ENCODE assay signal across 18 cellular contexts in genomic region chr1:92066321-92066720, GRCh38. TPM values are rescaled to one million over a fixed set of nuclear protein-coding genes. Genes with fewer than 3 reads are reported as not detected.
DNase-seq lines count a peak whose midpoint lies in the region; ATAC-seq, FAIRE-seq and TF ChIP-seq lines count a peak whose summit lies in the region.
"Had no signal": no experiment of that assay in that cellular context is flagged by ENCODE, and none has a peak within 500 bp of the region (broad histone marks: within the 10 kb centered on the region; RNA-seq: fewer than 3 reads in every experiment).

No MANE protein-coding gene starts in this region.

- no peak overlapping the region for H4K91ac ChIP-seq in H1 (replicated peaks; ENCODE audit: insufficient read length, low read length)

- peaks cover 2% of the 10 kb centered on the region for H3K27me3 Mint-ChIP-seq in GM23338 (ENCODE audit: insufficient read depth, low read depth, poor library complexity)
- H3K27me3 Mint-ChIP-seq: CD4-positive, alpha-beta T cell had no signal

- TF ChIP-seq CTCF in GM23338 (conservative IDR thresholded peaks at IDR 0.05; ENCODE audit: low read depth in 2 of 2) = no peak
- TF ChIP-seq CTCF in LNCaP clone FGC (IDR thresholded peaks at IDR 0.05; ENCODE audit: control insufficient read depth, extremely low read depth, insufficient read depth) = no peak
- no peak for TF ChIP-seq CTCF in H1 (IDR thresholded peaks at IDR 0.05; ENCODE audit: control extremely low read depth in 1 of 3, insufficient read depth in 1 of 3, low read depth in 1 of 3, low read length in 3 of 3)
- TF ChIP-seq CTCF in thyroid gland (IDR thresholded peaks at IDR 0.05) = no peak
- no peak for TF ChIP-seq CTCF in omental fat pad (IDR thresholded peaks at IDR 0.05)
- no peak for TF ChIP-seq CTCF in right atrium auricular region (IDR thresholded peaks at IDR 0.05)

- H2BK120ac ChIP-seq in H1 (replicated peaks; ENCODE audit: low read depth, low read length) = no peak overlapping the region

- H3K79me1 ChIP-seq in H1 (ENCODE audit: low read depth, low read length) = no peaks in the 10 kb centered on the region

- ATAC-seq in GM23338 (no peak), GM19463 (IDR thresholded peaks at IDR 0.05; ENCODE audit: unreplicated experiment) (no peak), omental fat pad (ENCODE audit: low FRiP score) (no peak)

- no peak overlapping the region for H2BK5ac ChIP-seq in H1 (ENCODE audit: low read depth, low read length)

- intact Hi-C loops in thyroid gland (cut with DNase I) = no loop called here

- TF ChIP-seq POLR2A in H1 (IDR thresholded peaks at IDR 0.05; ENCODE audit: control extremely low read depth in 1 of 2, low read depth in 2 of 2, low read length in 2 of 2) (no peak), thyroid gland (IDR thresholded peaks at IDR 0.05) (no peak)

- no peaks in the 10 kb centered on the region for H3F3A ChIP-seq in GM23338 (replicated peaks; ENCODE audit: low read depth)

- no peak for TF ChIP-seq RAD21 in H1 (IDR thresholded peaks at IDR 0.05 in 1 of 2, conservative IDR thresholded peaks at IDR 0.05 in 1 of 2; ENCODE audit: low read depth in 2 of 2, low read length in 2 of 2)

- peaks cover 5% of the 10 kb centered on the region; the same call in 2 of the 3 replicates for H3K4me1 Mint-ChIP-seq in GM23338

- WGBS in H1 (ENCODE audit: extremely low coverage in 1 of 2, insufficient coverage in 1 of 2, insufficient read length in 1 of 2, insufficient replicate concordance in 2 of 2, low coverage in 1 of 2, low lambda C conversion rate in 2 of 2, missing lambda C conversion rate in 1 of 2), 2 experiments = 97% methylated on average over 8 of the region's 8 CpGs; no CpG with 5 or more reads in 1 of the 2 experiments
- WGBS in thyroid gland, 2 donors = 62 to 64% methylated on average over 8 of the region's 8 CpGs

- H3K36me3 ChIP-seq in GM23338 (ENCODE audit: insufficient read depth) (no peaks in the 10 kb centered on the region), H1 (ENCODE audit: control insufficient read depth in 2 of 4, insufficient read depth in 4 of 4, low read length in 3 of 4) (no peaks in the 10 kb centered on the region), thyroid gland (no peaks in the 10 kb centered on the region), right atrium auricular region (no peaks in the 10 kb centered on the region)
- H3K36me3 ChIP-seq: BE2C had no signal

- H3K9me3 Mint-ChIP-seq in GM23338 = no peaks in the 10 kb centered on the region
- H3K9me3 Mint-ChIP-seq: CD4-positive, alpha-beta T cell had no signal

- no peaks in the 10 kb centered on the region for H3K27me3 ChIP-seq in GM23338 (ENCODE audit: insufficient read depth)
- H3K27me3 ChIP-seq in H1 (replicated peaks in 1 of 4; ENCODE audit: control insufficient read depth in 3 of 4, extremely low read depth in 1 of 4, insufficient read depth in 3 of 4, low read length in 3 of 4) = no peaks in the 10 kb centered on the region
- H3K27me3 ChIP-seq in thyroid gland = no peaks in the 10 kb centered on the region
- no peaks in the 10 kb centered on the region for H3K27me3 ChIP-seq in right atrium auricular region
- H3K27me3 ChIP-seq: BE2C had no signal

- H3K23ac ChIP-seq in H1 (ENCODE audit: insufficient read length) = no peak overlapping the region

- no peak overlapping the region for H3K56ac ChIP-seq in H1 (replicated peaks; ENCODE audit: insufficient read length, low read depth, low read length)

- POLR2A ChIA-PET in H1 (lab: Charles Lee; ENCODE audit: partially characterized antibody) = no interaction called here

- no peak overlapping the region for H3K4me3 ChIP-seq in GM23338
- no peak overlapping the region for H3K4me3 ChIP-seq in LNCaP clone FGC (ENCODE audit: low read depth, low read length)
- H3K4me3 ChIP-seq in H1 (ENCODE audit: extremely low read depth in 1 of 4, insufficient read depth in 2 of 4, low read depth in 3 of 4, low read length in 4 of 4) = no peak overlapping the region
- H3K4me3 ChIP-seq in thyroid gland (replicated peaks in 1 of 3) = no peak overlapping the region
- H3K4me3 ChIP-seq in right atrium auricular region = no peak overlapping the region

- no peak overlapping the region for H3K14ac ChIP-seq in H1 (ENCODE audit: insufficient read length)

- H3K4me3 Mint-ChIP-seq in GM23338 = no peak overlapping the region
- H3K4me3 Mint-ChIP-seq: CD4-positive, alpha-beta T cell had no signal

- H3K79me2 ChIP-seq in GM23338 (replicated peaks; ENCODE audit: insufficient read depth) (no peaks in the 10 kb centered on the region), H1 (ENCODE audit: control insufficient read depth in 1 of 2, insufficient read depth in 2 of 2, low read length in 2 of 2) (no peaks in the 10 kb centered on the region)

- H2AFZ ChIP-seq in GM23338 (peak overlapping the region; percentile 80), H1 (ENCODE audit: low read length) (peak overlapping the region; percentile 48; the same call in 1 of the 2 replicates)

- FAIRE-seq in H1 (lab: Jason Lieb, UNC) = no peak
- FAIRE-seq: A204.1, D721Med, H54 had no signal

- no peak for DNase-seq in GM23338 (ENCODE audit: low spot score)
- peak; percentile 56 for DNase-seq in LNCaP clone FGC (ENCODE audit: low read depth)
- DNase-seq in H1 (ENCODE audit: low read depth in 1 of 2, low spot score in 2 of 2) = no peak
- peak; percentile 51 to 65 for DNase-seq in thyroid gland
- no peak for DNase-seq in omental fat pad (ENCODE audit: low spot score)
- no peak for DNase-seq in right atrium auricular region (ENCODE audit: low spot score)
- DNase-seq: ACHN; BE2C; C1 segment of cervical spinal cord; Caco-2; CD4-positive, alpha-beta T cell; DMS79 treated with DMSO at 0.1 percent for 48 hours; GF-D8; HCEC 1CT had no signal

- H3K9me3 ChIP-seq in H1 (ENCODE audit: insufficient read depth in 2 of 2, low read depth in 1 of 2, low read length in 1 of 2) = no peaks in the 10 kb centered on the region
- no peaks in the 10 kb centered on the region for H3K9me3 ChIP-seq in thyroid gland
- H3K9me3 ChIP-seq in right atrium auricular region = no peaks in the 10 kb centered on the region
- H3K9me3 ChIP-seq: BE2C, Caco-2 had no signal

- no peak for TF ChIP-seq EP300 in H1 (IDR thresholded peaks at IDR 0.05; ENCODE audit: borderline replicate concordance in 1 of 2, low read depth in 2 of 2, low read length in 2 of 2)

- no peak overlapping the region for H4K5ac ChIP-seq in H1 (ENCODE audit: insufficient read length, low read depth, low read length)

- H2BK15ac ChIP-seq in H1 (ENCODE audit: low read length) = no peak overlapping the region

- no peaks in the 10 kb centered on the region for H4K20me1 ChIP-seq in GM23338 (replicated peaks; ENCODE audit: insufficient read depth)
- H4K20me1 ChIP-seq in H1 (replicated peaks in 1 of 2; ENCODE audit: control insufficient read depth in 1 of 2, insufficient read depth in 2 of 2, low read length in 2 of 2) = no peaks in the 10 kb centered on the region

- H3K4me1 ChIP-seq in GM23338 (ENCODE audit: insufficient read depth) (no peaks in the 10 kb centered on the region), H1 (replicated peaks in 1 of 4; ENCODE audit: control insufficient read depth in 3 of 4, insufficient read depth in 4 of 4, low read length in 3 of 4) (peaks cover 0 to 3% (median 1%) of the 10 kb centered on the region in 4 experiments; a peak in 3 of 7 replicates), thyroid gland (no peaks in the 10 kb centered on the region), right atrium auricular region (no peaks in the 10 kb centered on the region)
- H3K4me1 ChIP-seq: BE2C, Caco-2 had no signal

- H2BK12ac ChIP-seq in H1 (ENCODE audit: low read depth, low read length) = peak overlapping the region; percentile 46; the same call in 1 of the 2 replicates

- H3K27ac Mint-ChIP-seq in GM23338 = no peak overlapping the region
- H3K27ac Mint-ChIP-seq: CD4-positive, alpha-beta T cell had no signal

- H3K9me2 ChIP-seq in GM23338 (ENCODE audit: insufficient read depth) = no peaks in the 10 kb centered on the region

- H4K8ac ChIP-seq in H1 (ENCODE audit: extremely low read depth, insufficient read depth, low read length) = no peak overlapping the region

- no peaks in the 10 kb centered on the region for H3K36me3 Mint-ChIP-seq in GM23338 (ENCODE audit: low read depth)

- CTCF ChIA-PET in H1 (lab: Charles Lee; ENCODE audit: partially characterized antibody) = interaction anchor here (0.8 to 1.0 kb wide), 2 partner anchors 11 to 21 kb away, joined by 3 to 5 read pairs; no protein-coding TSS in a partner anchor

- no peak overlapping the region for H2BK20ac ChIP-seq in H1 (ENCODE audit: low read length)

- H3K9ac ChIP-seq in H1 (replicated peaks in 1 of 4; ENCODE audit: extremely low read depth in 1 of 4, low read depth in 3 of 4, low read length in 3 of 4) = no peak overlapping the region

- no peak overlapping the region for H3K27ac ChIP-seq in GM23338 (ENCODE audit: low read depth)
- H3K27ac ChIP-seq in H1 (ENCODE audit: low read depth, low read length) = no peak overlapping the region
- H3K27ac ChIP-seq in thyroid gland = no peak overlapping the region
- no peak overlapping the region for H3K27ac ChIP-seq in right atrium auricular region

- H3K4ac ChIP-seq in H1 (replicated peaks; ENCODE audit: insufficient read length, low read depth, low read length) = no peak overlapping the region

- no peak overlapping the region for H2AK5ac ChIP-seq in H1 (ENCODE audit: low read depth, low read length)

- H3K4me2 ChIP-seq in GM23338 (no peak overlapping the region), H1 (ENCODE audit: insufficient read depth in 1 of 2, low read depth in 2 of 2, low read length in 2 of 2) (no peak overlapping the region)

- no peak overlapping the region for H3K18ac ChIP-seq in H1 (ENCODE audit: extremely low read depth, low read length)

- H3K23me2 ChIP-seq in H1 (ENCODE audit: low read depth, low read length) = no peaks in the 10 kb centered on the region

RNA-seq across cellular contexts. Expression of gene SETSIP, which starts 8.9 kb away (rescaled TPM):
- total RNA-seq in GM23338 (2014; rRNA removed; shearing (Covaris generic)) = 0.89 and 0.94 TPM in 2 replicates
- polyA plus RNA-seq in GM23338 (2016; fragmentation: Nextera tagmentation; extraction: Ambion mirVana) (0.68 and 0.92 TPM in 2 replicates), H1 (2011; rRNA removed) (0.14 TPM in 1 of 2 replicates, not detected in the other)
- not detected in 2 replicates for total RNA-seq in H1 (2021; fragmentation: NEBNext Ultra II Directional; extraction: Animal tissue kit (Norgen Biotek cat#: 25700))
- polyA plus RNA-seq in H1 (2011; cell fraction: cytosol; rRNA removed) = 0.12 TPM
- not detected for polyA plus RNA-seq in H1 (2011; cell fraction: nucleus; rRNA removed)
- polyA plus RNA-seq in H1 (2012, experiment 1 of 2) = 1.1 to 2.0 TPM (median 1.2 TPM) in 4 replicates
- polyA plus RNA-seq in H1 (2012, experiment 2 of 2) = 2.3 TPM
- 1.0 TPM for polyA plus RNA-seq in H1 (2013, experiment 1 of 2)
- 1.6 TPM for polyA plus RNA-seq in H1 (2013, experiment 2 of 2)
- polyA minus RNA-seq in H1 (2011; rRNA and poly(A)+ RNA removed) = 0.20 TPM in 1 of 2 replicates, not detected in the other
- polyA minus RNA-seq in H1 (2011; cell fraction: cytosol; rRNA and poly(A)+ RNA removed) = not detected
- not detected for polyA minus RNA-seq in H1 (2011; cell fraction: nucleus; rRNA and poly(A)+ RNA removed)
- total RNA-seq in thyroid gland (under 1 TPM in 1 of 4 donors, not detected in 3; 0.67 TPM), omental fat pad (not detected), right atrium auricular region (not detected)
- total RNA-seq: Caco-2; CD4-positive, alpha-beta T cell had no signal

RNA-seq across cellular contexts. Expression of gene BTBD8, which starts 13.8 kb away (rescaled TPM):
- total RNA-seq in GM23338 (2014; rRNA removed; shearing (Covaris generic)) = 2.3 and 4.1 TPM in 2 replicates
- polyA plus RNA-seq in GM23338 (2016; fragmentation: Nextera tagmentation; extraction: Ambion mirVana) (2.9 and 3.0 TPM in 2 replicates), H1 (2011; rRNA removed) (0.41 and 0.44 TPM in 2 replicates)
- total RNA-seq in H1 (2021; fragmentation: NEBNext Ultra II Directional; extraction: Animal tissue kit (Norgen Biotek cat#: 25700)) = 1.8 and 2.5 TPM in 2 replicates
- polyA plus RNA-seq in H1 (2011; cell fraction: cytosol; rRNA removed) = 0.90 TPM
- 0.34 TPM for polyA plus RNA-seq in H1 (2011; cell fraction: nucleus; rRNA removed)
- 0.59 to 1.5 TPM (median 1.0 TPM) in 4 replicates for polyA plus RNA-seq in H1 (2012, experiment 1 of 2)
- 0.09 TPM for polyA plus RNA-seq in H1 (2012, experiment 2 of 2)
- 1.5 TPM for polyA plus RNA-seq in H1 (2013, experiment 1 of 2)
- 1.3 TPM for polyA plus RNA-seq in H1 (2013, experiment 2 of 2)
- 2.2 and 2.6 TPM in 2 replicates for polyA minus RNA-seq in H1 (2011; rRNA and poly(A)+ RNA removed)
- 2.5 TPM for polyA minus RNA-seq in H1 (2011; cell fraction: cytosol; rRNA and poly(A)+ RNA removed)
- 4.5 TPM for polyA minus RNA-seq in H1 (2011; cell fraction: nucleus; rRNA and poly(A)+ RNA removed)
- total RNA-seq in thyroid gland (10 to 100 TPM; 11.0 to 18.3 (median 15.9) TPM), omental fat pad (10 to 100 TPM in 1 of 4 donors, 1 to 10 TPM in 3; 2.0 to 12.3 (median 6.5) TPM), right atrium auricular region (1 to 10 TPM; 4.2 to 6.5 TPM)

RNA-seq across cellular contexts. Expression of gene EPHX4, which starts 36.5 kb away (rescaled TPM):
- 1.1 TPM in 1 of 2 replicates, not detected in the other for total RNA-seq in GM23338 (2014; rRNA removed; shearing (Covaris generic))
- 1.1 and 1.3 TPM in 2 replicates for polyA plus RNA-seq in GM23338 (2016; fragmentation: Nextera tagmentation; extraction: Ambion mirVana)
- total RNA-seq in H1 (2021; fragmentation: NEBNext Ultra II Directional; extraction: Animal tissue kit (Norgen Biotek cat#: 25700)) = 0.88 TPM in 2 replicates
- 0.27 and 0.44 TPM in 2 replicates for polyA plus RNA-seq in H1 (2011; rRNA removed)
- polyA plus RNA-seq in H1 (2011; cell fraction: cytosol; rRNA removed) = 0.56 TPM
- polyA plus RNA-seq in H1 (2011; cell fraction: nucleus; rRNA removed) = 0.33 TPM
- polyA plus RNA-seq in H1 (2012, experiment 1 of 2) = 0.29 to 0.73 TPM (median 0.55 TPM) in 4 replicates
- 0.63 TPM for polyA plus RNA-seq in H1 (2012, experiment 2 of 2)
- polyA plus RNA-seq in H1 (2013, experiment 1 of 2) = 1.7 TPM
- polyA plus RNA-seq in H1 (2013, experiment 2 of 2) = 2.1 TPM
- 0.13 TPM in 1 of 2 replicates, not detected in the other for polyA minus RNA-seq in H1 (2011; rRNA and poly(A)+ RNA removed)
- polyA minus RNA-seq in H1 (2011; cell fraction: cytosol; rRNA and poly(A)+ RNA removed) = not detected
- 0.60 TPM for polyA minus RNA-seq in H1 (2011; cell fraction: nucleus; rRNA and poly(A)+ RNA removed)
- 1 to 10 TPM in 3 of 4 donors, under 1 TPM in 1; 0.54 to 9.3 (median 2.6) TPM for total RNA-seq in thyroid gland
- total RNA-seq in omental fat pad = under 1 TPM in 1 of 4 donors, not detected in 3; 0.56 TPM
- not detected for total RNA-seq in right atrium auricular region
- total RNA-seq: CD4-positive, alpha-beta T cell had no signal

Comparison
In these comparisons a context has a peak if more than half of its experiments do, and no peak if none do; other contexts are left out.
1. DNase-seq: peak in LNCaP clone FGC (single experiment) and thyroid gland (2 of 2); none in GM23338 (single experiment), H1 (0 of 2), omental fat pad (single experiment) and right atrium auricular region (single experiment).